Comparison of ENCODE assay signal across 1 cellular context in genomic region chr1:205536759-205537361, GRCh38.
TF ChIP-seq lines count a peak whose summit lies in the region.

No MANE protein-coding gene starts in this region.

TF ChIP-seq in GM12878, 131 proteins besides CTCF, POLR2A, EP300 and RAD21:
- TF ChIP-seq DPF2 (IDR thresholded peaks at IDR 0.05) (0 out of 2 replicates have a peak, but pooled peaks have one; percentile 23), IKZF1 (conservative IDR thresholded peaks at IDR 0.05) (peak; percentile 53; the same call in 1 of the 2 replicates), GATAD2B (conservative IDR thresholded peaks at IDR 0.05; ENCODE audit: low read depth) (0 out of 2 replicates have a peak, but pooled peaks have one; percentile 43), NRF1 (conservative IDR thresholded peaks at IDR 0.05; ENCODE audit: low read depth, low read length) (no peak), IRF5 (IDR thresholded peaks at IDR 0.05; ENCODE audit: borderline replicate concordance) (no peak), SRF (IDR thresholded peaks at IDR 0.05; ENCODE audit: low read depth in 2 of 2, low read length in 2 of 2) (no peak), JUNB (IDR thresholded peaks at IDR 0.05) (peak; percentile 57), BRCA1 (IDR thresholded peaks at IDR 0.05; ENCODE audit: low read depth, low read length) (no peak), YY1 (IDR thresholded peaks at IDR 0.05; ENCODE audit: low read depth, low read length) (no peak), NR2F1 (conservative IDR thresholded peaks at IDR 0.05) (peak; percentile 91), CHD1 (IDR thresholded peaks at IDR 0.05; ENCODE audit: low read depth, low read length) (no peak), IKZF2 (IDR thresholded peaks at IDR 0.05) (0 out of 4 replicates have a peak, but pooled peaks of 1 of the 2 experiments have one; percentile 27), JUND (IDR thresholded peaks at IDR 0.05; ENCODE audit: low read depth, low read length) (no peak), CBX3 (IDR thresholded peaks at IDR 0.05; ENCODE audit: borderline replicate concordance, low read depth) (no peak), BMI1 (IDR thresholded peaks at IDR 0.05; ENCODE audit: borderline replicate concordance) (no peak), ZSCAN29 (IDR thresholded peaks at IDR 0.05) (no peak), TCF3 (IDR thresholded peaks at IDR 0.05; ENCODE audit: borderline replicate concordance, insufficient read depth, low read depth, low read length) (no peak), PAX5 (IDR thresholded peaks at IDR 0.05; ENCODE audit: borderline replicate concordance, low read depth, low read length) (no peak)
